In the genomic region with DNA sequence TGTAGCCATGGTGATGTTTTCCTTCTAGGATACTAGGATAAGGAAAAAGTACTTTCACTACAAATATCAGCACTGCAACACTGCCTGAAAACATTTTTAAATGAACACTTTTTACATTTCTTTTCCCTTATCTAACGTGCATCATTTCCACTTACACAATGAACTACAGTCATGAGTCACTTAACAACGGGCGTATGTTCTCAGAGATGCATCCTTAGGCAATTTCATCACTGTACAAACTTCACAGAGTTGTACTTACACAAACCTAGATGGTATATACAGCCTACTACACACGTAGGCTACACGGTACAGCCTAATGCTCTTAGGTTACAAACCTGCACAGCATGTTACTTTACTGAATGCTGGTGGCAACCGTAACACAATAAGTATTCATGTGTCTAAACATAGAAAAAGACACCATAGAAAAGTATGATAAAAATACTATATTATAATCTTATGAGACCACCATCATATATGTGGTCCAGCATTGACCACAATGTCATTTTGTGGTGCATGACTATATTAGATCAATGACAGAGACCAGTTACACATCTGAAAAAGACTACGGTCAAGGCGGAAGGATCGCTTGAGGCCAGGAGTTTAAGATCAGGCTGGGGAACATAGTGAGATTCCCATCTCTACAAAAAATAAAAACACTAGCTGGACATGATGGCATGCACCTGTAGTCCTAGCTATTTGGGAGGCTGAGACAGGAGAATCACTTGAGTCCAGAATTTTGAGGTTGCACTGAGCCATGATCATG, we compare ENCODE assay signal across 13 cellular contexts. TPM values are rescaled to one million over a fixed set of nuclear protein-coding genes. Genes with fewer than 3 reads are reported as not detected.
DNase-seq lines count a peak whose midpoint lies in the region; ATAC-seq and TF ChIP-seq lines count a peak whose summit lies in the region.
"Had no signal": no experiment of that assay in that cellular context is flagged by ENCODE, and none has a peak within 500 bp of the region (broad histone marks: within the 10 kb centered on the region; RNA-seq: fewer than 3 reads in every experiment).

No MANE protein-coding gene starts in this region.

- no peak for ATAC-seq in WTC11
- ATAC-seq in HG02678 (IDR thresholded peaks at IDR 0.05; ENCODE audit: unreplicated experiment), result no peak

- POLR2A ChIA-PET in HEK293 (lab: Yijun Ruan, JAX), result no interaction called here
- POLR2A ChIA-PET in WTC11 (lab: Charles Lee), result no interaction called here

- peaks cover 17% of the 10 kb centered on the region for H3K36me3 Mint-ChIP-seq in WTC11

- H3K27ac ChIP-seq in ACC112 (ENCODE audit: low read depth, low read length), result peak overlapping the region; percentile 90
- no peak overlapping the region for H3K27ac ChIP-seq in HEK293 (ENCODE audit: extremely low read depth, low read depth, low read length)

- no peaks in the 10 kb centered on the region for H3K9me3 Mint-ChIP-seq in WTC11

- peaks cover 46% of the 10 kb centered on the region for H3K79me2 ChIP-seq in ACC112 (ENCODE audit: control insufficient read depth, insufficient read depth, low read length, unreplicated experiment)

- H3K27me3 Mint-ChIP-seq in WTC11 (ENCODE audit: low read depth), result no peaks in the 10 kb centered on the region

- H3K36me3 ChIP-seq in ACC112 (ENCODE audit: insufficient read depth, low read length) (peaks cover 12% of the 10 kb centered on the region; the same call in 1 of the 2 replicates), HEK293 (ENCODE audit: control insufficient read depth in 2 of 2, insufficient read depth in 1 of 2, low read length in 2 of 2) (peaks cover 34 to 35% of the 10 kb centered on the region in 2 experiments)

- H3K4me3 Mint-ChIP-seq in WTC11, result no peak overlapping the region

- no peak overlapping the region for H2AFZ ChIP-seq in ACC112 (ENCODE audit: low read length, unreplicated experiment)

- H3K4me3 ChIP-seq in ACC112 (ENCODE audit: low read depth, low read length) (no peak overlapping the region), HEK293 (ENCODE audit: low read depth, low read length) (no peak overlapping the region), foreskin fibroblast (ENCODE audit: low read depth in 1 of 2, low read length in 2 of 2) (no peak overlapping the region)

- H3K4me1 Mint-ChIP-seq in WTC11, result peaks cover 13% of the 10 kb centered on the region

- no peaks in the 10 kb centered on the region for H3K9me3 ChIP-seq in HEK293 (ENCODE audit: control insufficient read depth, insufficient read depth, low read depth, low read length)

- DNase-seq in WTC11 (ENCODE audit: low spot score), result no peak
- DNase-seq in foreskin fibroblast, result peak; percentile 66 to 79
- DNase-seq in NCI-H2107 treated with DMSO at 0.1 percent for 48 hours (lab: John Stamatoyannopoulos, UW; ENCODE audit: unreplicated experiment), result no peak
- no peak for DNase-seq in NOMO-1 treated with DMSO at 0.1 percent for 48 hours (lab: John Stamatoyannopoulos, UW; ENCODE audit: unreplicated experiment)
- DNase-seq in NCI-H187 (lab: John Stamatoyannopoulos, UW), result no peak
- DNase-seq: activated effector memory CD4-positive, alpha-beta T cell treated with Interleukin-2 at 50 U/mL for 16 hours; KG1; midbrain; NCI-H524 treated with DMSO at 0.1 percent for 48 hours; substantia nigra had no signal

- CTCF ChIA-PET in HEK293 (lab: Yijun Ruan, JAX) (interaction anchor here (0.7 kb wide), 1 partner anchor 180 kb away, joined by 4 read pairs; no protein-coding TSS in a partner anchor), WTC11 (lab: Charles Lee) (no interaction called here)

- peak overlapping the region; percentile 27; the same call in 1 of the 2 replicates for H3K27ac Mint-ChIP-seq in WTC11

- TF ChIP-seq CTCF in HEK293 (tag by site-specific recombination; IDR thresholded peaks at IDR 0.05) (no peak), WTC11 (IDR thresholded peaks at IDR 0.05) (no peak), foreskin fibroblast (IDR thresholded peaks at IDR 0.05; ENCODE audit: low read depth, low read length) (no peak)

- H3K27me3 ChIP-seq in ACC112 (ENCODE audit: insufficient read depth, low read length), result no peaks in the 10 kb centered on the region

- H3K4me1 ChIP-seq in ACC112 (ENCODE audit: control insufficient read depth, insufficient read depth, low read length, unreplicated experiment), result peaks cover 23% of the 10 kb centered on the region
- H3K4me1 ChIP-seq in HEK293 (ENCODE audit: control insufficient read depth, insufficient read depth, low read length), result peaks cover 3% of the 10 kb centered on the region

TF ChIP-seq in HEK293, 187 proteins besides CTCF, POLR2A, EP300 and RAD21:
- 0 out of 2 replicates have a peak, but pooled peaks have one; percentile 13 for TF ChIP-seq PRDM1 (tag by site-specific recombination; IDR thresholded peaks at IDR 0.05)
- no peak for TF ChIP-seq ZIC2 (tag by site-specific recombination; IDR thresholded peaks at IDR 0.05)
- TF ChIP-seq, protein P1, sequence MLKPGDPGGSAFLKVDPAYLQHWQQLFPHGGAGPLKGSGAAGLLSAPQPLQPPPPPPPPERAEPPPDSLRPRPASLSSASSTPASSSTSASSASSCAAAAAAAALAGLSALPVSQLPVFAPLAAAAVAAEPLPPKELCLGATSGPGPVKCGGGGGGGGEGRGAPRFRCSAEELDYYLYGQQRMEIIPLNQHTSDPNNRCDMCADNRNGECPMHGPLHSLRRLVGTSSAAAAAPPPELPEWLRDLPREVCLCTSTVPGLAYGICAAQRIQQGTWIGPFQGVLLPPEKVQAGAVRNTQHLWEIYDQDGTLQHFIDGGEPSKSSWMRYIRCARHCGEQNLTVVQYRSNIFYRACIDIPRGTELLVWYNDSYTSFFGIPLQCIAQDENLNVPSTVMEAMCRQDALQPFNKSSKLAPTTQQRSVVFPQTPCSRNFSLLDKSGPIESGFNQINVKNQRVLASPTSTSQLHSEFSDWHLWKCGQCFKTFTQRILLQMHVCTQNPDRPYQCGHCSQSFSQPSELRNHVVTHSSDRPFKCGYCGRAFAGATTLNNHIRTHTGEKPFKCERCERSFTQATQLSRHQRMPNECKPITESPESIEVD (tag by site-specific recombination; IDR thresholded peaks at IDR 0.05), result peak; percentile 14; the same call in 1 of the 2 replicates

TF ChIP-seq in WTC11, 78 proteins besides CTCF, POLR2A, EP300 and RAD21 (continues in another document):
- TF ChIP-seq, protein P2, sequence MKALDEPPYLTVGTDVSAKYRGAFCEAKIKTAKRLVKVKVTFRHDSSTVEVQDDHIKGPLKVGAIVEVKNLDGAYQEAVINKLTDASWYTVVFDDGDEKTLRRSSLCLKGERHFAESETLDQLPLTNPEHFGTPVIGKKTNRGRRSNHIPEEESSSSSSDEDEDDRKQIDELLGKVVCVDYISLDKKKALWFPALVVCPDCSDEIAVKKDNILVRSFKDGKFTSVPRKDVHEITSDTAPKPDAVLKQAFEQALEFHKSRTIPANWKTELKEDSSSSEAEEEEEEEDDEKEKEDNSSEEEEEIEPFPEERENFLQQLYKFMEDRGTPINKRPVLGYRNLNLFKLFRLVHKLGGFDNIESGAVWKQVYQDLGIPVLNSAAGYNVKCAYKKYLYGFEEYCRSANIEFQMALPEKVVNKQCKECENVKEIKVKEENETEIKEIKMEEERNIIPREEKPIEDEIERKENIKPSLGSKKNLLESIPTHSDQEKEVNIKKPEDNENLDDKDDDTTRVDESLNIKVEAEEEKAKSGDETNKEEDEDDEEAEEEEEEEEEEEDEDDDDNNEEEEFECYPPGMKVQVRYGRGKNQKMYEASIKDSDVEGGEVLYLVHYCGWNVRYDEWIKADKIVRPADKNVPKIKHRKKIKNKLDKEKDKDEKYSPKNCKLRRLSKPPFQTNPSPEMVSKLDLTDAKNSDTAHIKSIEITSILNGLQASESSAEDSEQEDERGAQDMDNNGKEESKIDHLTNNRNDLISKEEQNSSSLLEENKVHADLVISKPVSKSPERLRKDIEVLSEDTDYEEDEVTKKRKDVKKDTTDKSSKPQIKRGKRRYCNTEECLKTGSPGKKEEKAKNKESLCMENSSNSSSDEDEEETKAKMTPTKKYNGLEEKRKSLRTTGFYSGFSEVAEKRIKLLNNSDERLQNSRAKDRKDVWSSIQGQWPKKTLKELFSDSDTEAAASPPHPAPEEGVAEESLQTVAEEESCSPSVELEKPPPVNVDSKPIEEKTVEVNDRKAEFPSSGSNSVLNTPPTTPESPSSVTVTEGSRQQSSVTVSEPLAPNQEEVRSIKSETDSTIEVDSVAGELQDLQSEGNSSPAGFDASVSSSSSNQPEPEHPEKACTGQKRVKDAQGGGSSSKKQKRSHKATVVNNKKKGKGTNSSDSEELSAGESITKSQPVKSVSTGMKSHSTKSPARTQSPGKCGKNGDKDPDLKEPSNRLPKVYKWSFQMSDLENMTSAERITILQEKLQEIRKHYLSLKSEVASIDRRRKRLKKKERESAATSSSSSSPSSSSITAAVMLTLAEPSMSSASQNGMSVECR (CRISPR knock-in tag; IDR thresholded peaks at IDR 0.05; ENCODE audit: borderline replicate concordance), result no peak
- TF ChIP-seq NR3C1 (CRISPR knock-in tag; conservative IDR thresholded peaks at IDR 0.05; ENCODE audit: low read depth) (no peak), SMAD4 (CRISPR knock-in tag; IDR thresholded peaks at IDR 0.05) (no peak), EMX1 (CRISPR knock-in tag; IDR thresholded peaks at IDR 0.05) (no peak), IRF2 (CRISPR knock-in tag; IDR thresholded peaks at IDR 0.05; ENCODE audit: borderline replicate concordance, low read depth) (no peak), ATF1 (CRISPR knock-in tag; IDR thresholded peaks at IDR 0.05) (no peak), ZNF423 (CRISPR knock-in tag; IDR thresholded peaks at IDR 0.05) (no peak), GRHL2 (CRISPR knock-in tag; IDR thresholded peaks at IDR 0.05; ENCODE audit: insufficient replicate concordance, severe bottlenecking) (no peak), ETV6 (CRISPR knock-in tag; IDR thresholded peaks at IDR 0.05) (no peak)
- TF ChIP-seq, protein P3, sequence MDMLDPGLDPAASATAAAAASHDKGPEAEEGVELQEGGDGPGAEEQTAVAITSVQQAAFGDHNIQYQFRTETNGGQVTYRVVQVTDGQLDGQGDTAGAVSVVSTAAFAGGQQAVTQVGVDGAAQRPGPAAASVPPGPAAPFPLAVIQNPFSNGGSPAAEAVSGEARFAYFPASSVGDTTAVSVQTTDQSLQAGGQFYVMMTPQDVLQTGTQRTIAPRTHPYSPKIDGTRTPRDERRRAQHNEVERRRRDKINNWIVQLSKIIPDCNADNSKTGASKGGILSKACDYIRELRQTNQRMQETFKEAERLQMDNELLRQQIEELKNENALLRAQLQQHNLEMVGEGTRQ (CRISPR knock-in tag; IDR thresholded peaks at IDR 0.05), result no peak
- TF ChIP-seq, protein P4, sequence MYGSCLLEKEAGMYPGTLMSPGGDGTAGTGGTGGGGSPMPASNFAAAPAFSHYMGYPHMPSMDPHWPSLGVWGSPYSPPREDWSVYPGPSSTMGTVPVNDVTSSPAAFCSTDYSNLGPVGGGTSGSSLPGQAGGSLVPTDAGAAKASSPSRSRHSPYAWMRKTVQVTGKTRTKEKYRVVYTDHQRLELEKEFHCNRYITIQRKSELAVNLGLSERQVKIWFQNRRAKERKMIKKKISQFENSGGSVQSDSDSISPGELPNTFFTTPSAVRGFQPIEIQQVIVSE (CRISPR knock-in tag; IDR thresholded peaks at IDR 0.05; ENCODE audit: borderline replicate concordance), result no peak

RNA-seq across cellular contexts. Expression of a gene that starts 39.8 kb away (rescaled TPM):
- 64.7 to 67.1 TPM (median 67.0 TPM) in 3 replicates for total RNA-seq in WTC11 (2021)

Comparison
In these comparisons a context has a peak if more than half of its experiments do, and no peak if none do; other contexts are left out.
1. DNase-seq: peak in foreskin fibroblast (2 of 2); none in WTC11 (single experiment), NCI-H2107 treated with DMSO at 0.1 percent for 48 hours (single experiment), NOMO-1 treated with DMSO at 0.1 percent for 48 hours (single experiment) and NCI-H187 (0 of 2).